ENCODE assay signal across 20 cellular contexts in genomic region chr21:33171584-33172169, GRCh38.
"Had no signal": no experiment of that assay in that cellular context is flagged by ENCODE, and none has a peak within 500 bp of the region (broad histone marks: within the 10 kb centered on the region; RNA-seq: fewer than 3 reads in every experiment).

No MANE protein-coding gene starts in this region.

- H3K4me1 ChIP-seq: ascending aorta, gastroesophageal sphincter, testis, transverse colon had no signal

- H3K27me3 ChIP-seq: ascending aorta, ovary, testis had no signal

- H3K9me3 ChIP-seq: gastroesophageal sphincter, ovary, testis, transverse colon had no signal

- ATAC-seq: gastroesophageal sphincter; left cardiac atrium; sciatic nerve; stimulated activated naive CD8-positive, alpha-beta T cell treated with anti-CD3 and anti-CD28 coated beads, Interleukin-15, Interleukin-2, amounts not matched to agents 100 U/mL and 50 U/mL, for 24 hours had no signal

- H3K36me3 ChIP-seq: ascending aorta, gastroesophageal sphincter, ovary, transverse colon had no signal

- H3K27ac ChIP-seq: ascending aorta, gastroesophageal sphincter, ovary, skin epidermis, testis, transverse colon had no signal

- DNase-seq: activated CD4-positive, alpha-beta T cell treated with anti-CD3 and anti-CD28 coated beads for 4 hours; activated CD4-positive, alpha-beta T cell treated with anti-CD3 and anti-CD28 coated beads, Interleukin-2, amount 50 U/mL, for 4 hours; activated effector memory CD4-positive, alpha-beta T cell treated with anti-CD3 and anti-CD28 coated beads, Interleukin-2, amount 50 U/mL, for 16 hours; activated naive CD4-positive, alpha-beta T cell treated with anti-CD3 and anti-CD28 coated beads for 36 hours; activated naive CD8-positive, alpha-beta T cell treated with anti-CD3 and anti-CD28 coated beads, Interleukin-2, amount 10 ng/mL, durations not matched to agents 7 days and 5 days; cortex of kidney; head of caudate nucleus; hippocampal formation; left cardiac atrium; mammary epithelial cell; ovary; stimulated activated CD4-positive, alpha-beta T cell treated with anti-CD3 and anti-CD28 coated beads, Interleukin-12 subunit alpha, Interleukin-12 subunit beta, amount 100 ng/mL, for 4 hours; stimulated activated CD4-positive, alpha-beta T cell treated with anti-CD3 and anti-CD28 coated beads, Interleukin-4, amount 100 ng/mL, for 1 hour; stimulated activated naive CD8-positive, alpha-beta T cell treated with anti-CD3 and anti-CD28 coated beads, Interleukin-15, Interleukin-2, amounts not matched to agents 100 U/mL and 50 U/mL, for 24 hours; testis; transverse colon had no signal

- H3K4me3 ChIP-seq: ascending aorta, gastroesophageal sphincter, ovary, skin epidermis, testis, transverse colon had no signal
